In the genomic region with DNA sequence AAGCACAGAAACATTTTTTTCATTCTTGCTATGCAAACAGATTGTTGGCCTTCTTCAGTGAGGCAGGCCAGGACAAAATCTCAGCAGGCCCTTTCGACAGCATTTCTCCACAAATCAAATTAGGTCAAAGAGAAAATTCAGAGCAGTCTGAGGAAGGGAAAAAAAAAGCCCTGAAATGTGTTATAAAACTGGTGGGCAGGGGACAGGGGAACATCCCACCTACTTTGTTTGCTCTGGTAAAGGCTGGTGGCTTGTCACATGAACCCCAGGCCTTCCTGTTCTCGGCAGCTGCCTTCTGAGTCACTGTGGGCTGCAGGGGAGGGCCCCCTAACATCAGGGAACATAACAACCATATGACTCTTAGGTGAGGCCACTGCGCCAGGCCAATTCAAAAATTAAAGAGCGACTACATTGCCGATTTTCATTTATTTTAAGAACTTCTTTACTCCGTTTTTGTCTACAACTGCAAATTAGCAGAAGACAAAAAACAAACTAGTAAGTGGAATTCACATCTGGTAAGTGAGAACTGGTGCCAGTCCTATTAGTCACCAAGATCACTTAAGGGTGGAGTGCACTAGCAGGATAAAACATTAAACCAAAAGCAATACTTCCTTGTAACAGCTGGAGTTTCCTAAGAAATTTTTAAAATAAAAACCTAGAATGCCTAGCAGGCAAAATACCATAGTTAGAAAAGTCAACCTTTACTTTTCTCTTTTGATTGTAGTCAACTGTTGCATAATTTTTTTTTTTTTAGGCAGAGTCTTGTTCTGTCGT, we compare ENCODE assay signal across 8 cellular contexts. TPM values are rescaled to one million over a fixed set of nuclear protein-coding genes. Genes with fewer than 3 reads are reported as not detected.
DNase-seq lines count a peak whose midpoint lies in the region; ATAC-seq and TF ChIP-seq lines count a peak whose summit lies in the region.

No MANE protein-coding gene starts in this region.

- H3K4me3 ChIP-seq in PC-3 (ENCODE audit: low read length) (0 out of 2 replicates have a peak overlapping the region, but pooled peaks have one; percentile 11), fibroblast of lung (replicated peaks in 1 of 4; ENCODE audit: control extremely low read depth in 1 of 4, insufficient read depth in 1 of 4, low read depth in 3 of 4, low read length in 4 of 4) (no peak overlapping the region), neuronal stem cell (ENCODE audit: low read length in 2 of 2) (no peak overlapping the region), stomach smooth muscle (ENCODE audit: low read length in 2 of 2) (peak overlapping the region in 1 of 2 donors; percentile 16)

- H3K9me3 ChIP-seq in PC-3 (ENCODE audit: low read length) (no peaks in the 10 kb centered on the region), fibroblast of lung (ENCODE audit: control insufficient read depth, insufficient read depth, low read depth, low read length) (no peaks in the 10 kb centered on the region), neuronal stem cell (replicated peaks in 1 of 2; ENCODE audit: control insufficient read depth in 2 of 2, insufficient read depth in 1 of 2, low read depth in 1 of 2, low read length in 2 of 2) (no peaks in the 10 kb centered on the region), stomach smooth muscle (ENCODE audit: control insufficient read depth in 2 of 2, low read length in 2 of 2) (no peaks in the 10 kb centered on the region)

- H4K91ac ChIP-seq in neuronal stem cell (ENCODE audit: low read depth, low read length, poor library complexity): no peak overlapping the region

- no peak overlapping the region for H2BK15ac ChIP-seq in neuronal stem cell (ENCODE audit: low read length)

- peak; percentile 64 for DNase-seq in PC-3
- peak; percentile 64 for DNase-seq in activated T-helper 1 cell treated with Interleukin-2 at 50 U/mL for 16 hours (ENCODE audit: low read depth)
- peak; percentile 86 to 94 for DNase-seq in fibroblast of lung (ENCODE audit: low read depth in 2 of 2)
- DNase-seq in neuronal stem cell (ENCODE audit: low spot score): peak; percentile 15
- no peak for DNase-seq in NCI-H187 (lab: John Stamatoyannopoulos, UW)

- H3F3A ChIP-seq in PC-3 (ENCODE audit: low read length, unreplicated experiment): no peaks in the 10 kb centered on the region

- H3K14ac ChIP-seq in neuronal stem cell (ENCODE audit: low read length): no peak overlapping the region

- TF ChIP-seq CTCF in PC-3 (conservative IDR thresholded peaks at IDR 0.05; ENCODE audit: low read depth, low read length) (no peak), fibroblast of lung (conservative IDR thresholded peaks at IDR 0.05 in 1 of 2, IDR thresholded peaks at IDR 0.05 in 1 of 2; ENCODE audit: low read depth in 1 of 2, low read length in 2 of 2) (no peak)

- ATAC-seq in GM18511 (IDR thresholded peaks at IDR 0.05; ENCODE audit: unreplicated experiment): peak; percentile 99
- peak; percentile 100 for ATAC-seq in HG02885 (IDR thresholded peaks at IDR 0.05; ENCODE audit: poor library complexity, unreplicated experiment)
- ATAC-seq in PC-3: peak; percentile 98

- no peak overlapping the region for H4K8ac ChIP-seq in neuronal stem cell (ENCODE audit: low read depth, low read length)

- peak overlapping the region; percentile 38; the same call in 1 of the 2 replicates for H3K9ac ChIP-seq in PC-3 (ENCODE audit: low read length)
- H3K9ac ChIP-seq in fibroblast of lung (ENCODE audit: insufficient read depth, low read length): peak overlapping the region; percentile 27
- no peak overlapping the region for H3K9ac ChIP-seq in neuronal stem cell (ENCODE audit: low read depth, low read length, poor library complexity)
- H3K9ac ChIP-seq in stomach smooth muscle (ENCODE audit: low read length in 2 of 2): peak overlapping the region; percentile 49 to 68

- peak overlapping the region; percentile 64 for H3K27ac ChIP-seq in PC-3 (ENCODE audit: low read length)
- H3K27ac ChIP-seq in fibroblast of lung (ENCODE audit: insufficient read depth, low read length): peak overlapping the region; percentile 69
- peak overlapping the region; percentile 42 for H3K27ac ChIP-seq in neuronal stem cell (replicated peaks; ENCODE audit: low read length)
- H3K27ac ChIP-seq in stomach smooth muscle (ENCODE audit: low read length): peak overlapping the region; percentile 81

- intact Hi-C loops in PC-3 (cut with micrococcal nuclease): loop anchor here (2.0 kb wide), 1 partner anchor 46 kb away; a partner anchor contains a TSS

- H4K20me1 ChIP-seq in PC-3 (ENCODE audit: low read length) (no peaks in the 10 kb centered on the region), fibroblast of lung (ENCODE audit: control insufficient read depth, extremely low read depth, insufficient read depth, low read length) (no peaks in the 10 kb centered on the region)

- peak overlapping the region; percentile 67 for H3K4me2 ChIP-seq in PC-3 (ENCODE audit: low read length)
- H3K4me2 ChIP-seq in fibroblast of lung (ENCODE audit: extremely low read depth, insufficient read depth, low read length): peak overlapping the region; percentile 52
- no peak overlapping the region for H3K4me2 ChIP-seq in neuronal stem cell (ENCODE audit: insufficient read depth, low read length, poor library complexity, severe bottlenecking)

- CTCF ChIA-PET in PC-3 (lab: Charles Lee): no interaction called here

- POLR2A ChIA-PET in PC-3 (lab: Charles Lee; ENCODE audit: unreplicated experiment): interaction anchor here (0.8 kb wide), 1 partner anchor 46 kb away, joined by 5 read pairs; no protein-coding TSS in a partner anchor

- H2AK5ac ChIP-seq in neuronal stem cell (ENCODE audit: low read depth, low read length): no peak overlapping the region

- H2BK12ac ChIP-seq in neuronal stem cell (ENCODE audit: low read length): no peak overlapping the region

- no peak overlapping the region for H2BK120ac ChIP-seq in neuronal stem cell (ENCODE audit: low read depth, low read length)

- BruUV-seq in PC-3 (replicated peaks; lab: Mats Ljungman, UMichigan): TSS peak; percentile 37

- no peak overlapping the region for H3K23ac ChIP-seq in neuronal stem cell (ENCODE audit: low read depth, low read length, poor library complexity)

- no peaks in the 10 kb centered on the region for H3K79me1 ChIP-seq in neuronal stem cell (ENCODE audit: low read depth, low read length)

- WGBS in neuronal stem cell (ENCODE audit: extremely low coverage in 2 of 2, insufficient read length in 2 of 2, insufficient replicate concordance in 1 of 2), 2 donors: no CpG with 5 or more reads among the region's 7 CpGs

- H3K9me2 ChIP-seq in PC-3 (replicated peaks; ENCODE audit: low read length): no peaks in the 10 kb centered on the region

- peak overlapping the region; percentile 67 for H2AFZ ChIP-seq in PC-3 (ENCODE audit: low read length)
- H2AFZ ChIP-seq in fibroblast of lung (ENCODE audit: low read length): peak overlapping the region; percentile 51
- H2AFZ ChIP-seq in neuronal stem cell (ENCODE audit: low read length): peak overlapping the region; percentile 86

- peaks cover 15% of the 10 kb centered on the region for H3K4me1 ChIP-seq in PC-3 (ENCODE audit: insufficient read depth, low read length)
- H3K4me1 ChIP-seq in fibroblast of lung (ENCODE audit: control insufficient read depth, extremely low read depth, insufficient read depth, low read length): peaks cover 5% of the 10 kb centered on the region
- H3K4me1 ChIP-seq in neuronal stem cell (ENCODE audit: control insufficient read depth in 2 of 2, insufficient read depth in 1 of 2, low read depth in 1 of 2, low read length in 2 of 2): peaks cover 2 to 6% of the 10 kb centered on the region in 2 donors
- peaks cover 12% of the 10 kb centered on the region for H3K4me1 ChIP-seq in stomach smooth muscle (ENCODE audit: control insufficient read depth, insufficient read depth, low read length)

- H3K79me2 ChIP-seq in PC-3 (ENCODE audit: low read length) (no peaks in the 10 kb centered on the region), fibroblast of lung (ENCODE audit: control insufficient read depth, insufficient read depth, low read length) (no peaks in the 10 kb centered on the region)

- no peak overlapping the region for H3K18ac ChIP-seq in neuronal stem cell (ENCODE audit: low read length)

- H3K27me3 ChIP-seq in PC-3 (ENCODE audit: low read length) (no peaks in the 10 kb centered on the region), fibroblast of lung (ENCODE audit: control insufficient read depth, insufficient read depth, low read length) (no peaks in the 10 kb centered on the region), neuronal stem cell (ENCODE audit: control insufficient read depth in 3 of 3, insufficient read depth in 3 of 3, low read depth in 1 of 3, low read length in 3 of 3) (no peaks in the 10 kb centered on the region), stomach smooth muscle (ENCODE audit: control insufficient read depth in 1 of 2, insufficient read depth in 2 of 2, low read length in 2 of 2) (no peaks in the 10 kb centered on the region)

- no peak overlapping the region for H3K4ac ChIP-seq in neuronal stem cell (ENCODE audit: low read length)

- H2BK5ac ChIP-seq in neuronal stem cell (ENCODE audit: low read length): no peak overlapping the region

- no peaks in the 10 kb centered on the region for H3K36me3 ChIP-seq in PC-3 (ENCODE audit: low read depth, low read length)
- H3K36me3 ChIP-seq in fibroblast of lung (ENCODE audit: control insufficient read depth, insufficient read depth, low read length): no peaks in the 10 kb centered on the region
- H3K36me3 ChIP-seq in neuronal stem cell (replicated peaks in 1 of 2; ENCODE audit: control insufficient read depth in 2 of 2, insufficient read depth in 2 of 2, low read length in 2 of 2): no peaks in the 10 kb centered on the region
- H3K36me3 ChIP-seq in stomach smooth muscle (ENCODE audit: control insufficient read depth in 2 of 2, insufficient read depth in 2 of 2, low read length in 2 of 2): no peaks in the 10 kb centered on the region

RNA-seq across cellular contexts. Expression of a gene that starts 46.2 kb away (rescaled TPM):
- total RNA-seq in PC-3 (2014; rRNA removed) (20.9 and 22.6 TPM in 2 replicates), fibroblast of lung (74.2 and 87.0 TPM in 2 replicates)
- 25.5 and 27.4 TPM in 2 replicates for polyA plus RNA-seq in fibroblast of lung
- 12.4 and 12.9 TPM in 2 replicates for polyA plus RNA-seq in fibroblast of lung (2012)
- 3.4 and 7.1 TPM in 2 replicates for polyA minus RNA-seq in fibroblast of lung (ENCODE audit: low replicate concordance)
- polyA plus RNA-seq in neuronal stem cell (2013, experiment 1 of 2): 13.3 TPM
- polyA plus RNA-seq in neuronal stem cell (2013, experiment 2 of 2): 14.0 TPM

RNA-seq across cellular contexts. Expression of a gene that starts 57.0 kb away (rescaled TPM):
- total RNA-seq in PC-3 (2014; rRNA removed) (27.8 and 30.2 TPM in 2 replicates), fibroblast of lung (384 and 664 TPM in 2 replicates)
- polyA plus RNA-seq in fibroblast of lung: 129 and 166 TPM in 2 replicates
- polyA plus RNA-seq in fibroblast of lung (2012): 71.5 and 99.2 TPM in 2 replicates
- polyA minus RNA-seq in fibroblast of lung (ENCODE audit: low replicate concordance): 162 and 214 TPM in 2 replicates
- 60.1 TPM for polyA plus RNA-seq in neuronal stem cell (2013, experiment 1 of 2)
- 58.0 TPM for polyA plus RNA-seq in neuronal stem cell (2013, experiment 2 of 2)

Comparison
In these comparisons a context has a peak if more than half of its experiments do, and no peak if none do; other contexts are left out.
1. DNase-seq: peak in PC-3 (single experiment), activated T-helper 1 cell treated with Interleukin-2 at 50 U/mL for 16 hours (single experiment), fibroblast of lung (2 of 2) and neuronal stem cell (single experiment); none in NCI-H187 (0 of 2).
2. RNA of a gene that starts 57.0 kb away (total RNA-seq): 384 to 664 TPM in fibroblast of lung; 27.8 to 30.2 TPM in PC-3; every median in the first group is over 10 times any median in the second.
3. Peak in every context shown above with its lines, with median percentiles within 50 percentile points of each other: ATAC-seq, H2AFZ ChIP-seq and H3K27ac ChIP-seq.